In the genomic region with DNA sequence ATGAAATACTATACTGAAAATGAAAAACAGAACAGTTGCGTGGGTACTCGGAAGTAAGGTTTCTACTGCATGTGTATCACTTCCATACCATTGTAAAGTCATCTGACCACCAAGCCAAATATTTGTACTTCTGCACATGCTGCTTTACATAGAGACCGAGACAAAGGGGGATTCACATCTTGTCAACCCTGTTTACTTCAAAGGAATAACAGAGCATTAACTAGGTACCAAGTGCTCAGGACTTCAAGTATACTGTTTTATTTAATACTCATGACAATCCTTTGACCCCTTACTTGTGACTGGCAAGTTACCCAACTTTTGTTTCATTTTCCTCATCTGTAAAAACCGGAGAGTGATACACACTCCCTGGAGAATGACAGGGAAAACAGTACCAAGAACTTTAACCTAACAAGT, we compare ENCODE assay signal across 1 cellular context.
TF ChIP-seq lines count a peak whose summit lies in the region.

No MANE protein-coding gene starts in this region.

TF ChIP-seq in HepG2, 621 proteins besides CTCF, POLR2A, EP300 and RAD21 (continued from another document and continues in another):
- TF ChIP-seq RARG (CRISPR knock-in tag; IDR thresholded peaks at IDR 0.05; ENCODE audit: low read depth) (no peak), ZEB1 (IDR thresholded peaks at IDR 0.05; ENCODE audit: insufficient replicate concordance, low read depth) (no peak), ZBTB39 (CRISPR knock-in tag; IDR thresholded peaks at IDR 0.05) (peak; percentile 99), ARID3A (IDR thresholded peaks at IDR 0.05; ENCODE audit: low read depth, low read length) (peak; percentile 62), HDAC6 (IDR thresholded peaks at IDR 0.05; ENCODE audit: low read depth, low read length) (no peak), ZSCAN31 (CRISPR knock-in tag; IDR thresholded peaks at IDR 0.05; ENCODE audit: low read depth) (no peak), TBL1XR1 (IDR thresholded peaks at IDR 0.05; ENCODE audit: borderline replicate concordance, low read length, partially characterized antibody) (no peak), ZNF770 (CRISPR knock-in tag; IDR thresholded peaks at IDR 0.05) (no peak), PREB (CRISPR knock-in tag; IDR thresholded peaks at IDR 0.05) (no peak), SP140L (CRISPR knock-in tag; IDR thresholded peaks at IDR 0.05; ENCODE audit: borderline replicate concordance) (no peak), POGZ (CRISPR knock-in tag; IDR thresholded peaks at IDR 0.05) (0 out of 2 replicates have a peak, but pooled peaks have one; percentile 18), ZNF572 (CRISPR knock-in tag; IDR thresholded peaks at IDR 0.05) (no peak), ERF (CRISPR knock-in tag; IDR thresholded peaks at IDR 0.05) (no peak; the same call in 1 of the 2 replicates), ZNF460 (CRISPR knock-in tag; IDR thresholded peaks at IDR 0.05; ENCODE audit: borderline replicate concordance) (no peak), JUNB (CRISPR knock-in tag; IDR thresholded peaks at IDR 0.05; ENCODE audit: borderline replicate concordance) (no peak), ZNF124 (CRISPR knock-in tag; IDR thresholded peaks at IDR 0.05) (no peak), ZNF484 (CRISPR knock-in tag; IDR thresholded peaks at IDR 0.05; ENCODE audit: borderline replicate concordance, low read depth) (no peak), CC2D1A (CRISPR knock-in tag; IDR thresholded peaks at IDR 0.05) (no peak), SIN3A (IDR thresholded peaks at IDR 0.05; ENCODE audit: borderline replicate concordance, low read depth, low read length) (peak; percentile 62; the same call in 1 of the 2 replicates), PAXIP1 (CRISPR knock-in tag; conservative IDR thresholded peaks at IDR 0.05) (peak; percentile 69), ZFP36L1 (CRISPR knock-in tag; IDR thresholded peaks at IDR 0.05) (no peak), ZNF281 (CRISPR knock-in tag; IDR thresholded peaks at IDR 0.05; ENCODE audit: borderline replicate concordance) (peak; percentile 24; the same call in 1 of the 2 replicates), STAG1 (CRISPR knock-in tag; IDR thresholded peaks at IDR 0.05) (no peak), ZNF205 (CRISPR knock-in tag; IDR thresholded peaks at IDR 0.05) (peak; percentile 70; the same call in 1 of the 2 replicates), ZNF776 (CRISPR knock-in tag; IDR thresholded peaks at IDR 0.05) (no peak), KLF11 (CRISPR knock-in tag; IDR thresholded peaks at IDR 0.05) (no peak), WIZ (CRISPR knock-in tag; IDR thresholded peaks at IDR 0.05) (no peak), U2AF1 (optimal IDR thresholded peaks at IDR 0.05; ENCODE audit: low read depth, low read length) (no peak), AGO1 (IDR thresholded peaks at IDR 0.05; ENCODE audit: low read depth, low read length, poor library complexity, severe bottlenecking) (no peak), ATRX (CRISPR knock-in tag; IDR thresholded peaks at IDR 0.05; ENCODE audit: borderline replicate concordance) (no peak), KLF13 (CRISPR knock-in tag; IDR thresholded peaks at IDR 0.05) (no peak), PRPF4 (IDR thresholded peaks at IDR 0.05; ENCODE audit: low read depth, low read length, poor library complexity, severe bottlenecking) (no peak), MED13 (CRISPR knock-in tag; IDR thresholded peaks at IDR 0.05) (no peak), ZNF850 (CRISPR knock-in tag; conservative IDR thresholded peaks at IDR 0.05) (no peak), ZBTB25 (CRISPR knock-in tag; IDR thresholded peaks at IDR 0.05) (0 out of 2 replicates have a peak, but pooled peaks have one; percentile 13)
- TF ChIP-seq, protein P1, sequence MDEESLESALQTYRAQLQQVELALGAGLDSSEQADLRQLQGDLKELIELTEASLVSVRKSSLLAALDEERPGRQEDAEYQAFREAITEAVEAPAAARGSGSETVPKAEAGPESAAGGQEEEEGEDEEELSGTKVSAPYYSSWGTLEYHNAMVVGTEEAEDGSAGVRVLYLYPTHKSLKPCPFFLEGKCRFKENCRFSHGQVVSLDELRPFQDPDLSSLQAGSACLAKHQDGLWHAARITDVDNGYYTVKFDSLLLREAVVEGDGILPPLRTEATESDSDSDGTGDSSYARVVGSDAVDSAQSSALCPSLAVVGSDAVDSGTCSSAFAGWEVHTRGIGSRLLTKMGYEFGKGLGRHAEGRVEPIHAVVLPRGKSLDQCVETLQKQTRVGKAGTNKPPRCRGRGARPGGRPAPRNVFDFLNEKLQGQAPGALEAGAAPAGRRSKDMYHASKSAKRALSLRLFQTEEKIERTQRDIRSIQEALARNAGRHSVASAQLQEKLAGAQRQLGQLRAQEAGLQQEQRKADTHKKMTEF (CRISPR knock-in tag; IDR thresholded peaks at IDR 0.05), result peak; percentile 71
- TF ChIP-seq, protein P2, sequence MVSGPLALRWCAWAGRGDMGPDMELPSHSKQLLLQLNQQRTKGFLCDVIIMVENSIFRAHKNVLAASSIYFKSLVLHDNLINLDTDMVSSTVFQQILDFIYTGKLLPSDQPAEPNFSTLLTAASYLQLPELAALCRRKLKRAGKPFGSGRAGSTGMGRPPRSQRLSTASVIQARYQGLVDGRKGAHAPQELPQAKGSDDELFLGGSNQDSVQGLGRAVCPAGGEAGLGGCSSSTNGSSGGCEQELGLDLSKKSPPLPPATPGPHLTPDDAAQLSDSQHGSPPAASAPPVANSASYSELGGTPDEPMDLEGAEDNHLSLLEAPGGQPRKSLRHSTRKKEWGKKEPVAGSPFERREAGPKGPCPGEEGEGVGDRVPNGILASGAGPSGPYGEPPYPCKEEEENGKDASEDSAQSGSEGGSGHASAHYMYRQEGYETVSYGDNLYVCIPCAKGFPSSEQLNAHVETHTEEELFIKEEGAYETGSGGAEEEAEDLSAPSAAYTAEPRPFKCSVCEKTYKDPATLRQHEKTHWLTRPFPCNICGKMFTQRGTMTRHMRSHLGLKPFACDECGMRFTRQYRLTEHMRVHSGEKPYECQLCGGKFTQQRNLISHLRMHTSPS (CRISPR knock-in tag; IDR thresholded peaks at IDR 0.05; ENCODE audit: low read depth), result no peak
- TF ChIP-seq, protein P3, sequence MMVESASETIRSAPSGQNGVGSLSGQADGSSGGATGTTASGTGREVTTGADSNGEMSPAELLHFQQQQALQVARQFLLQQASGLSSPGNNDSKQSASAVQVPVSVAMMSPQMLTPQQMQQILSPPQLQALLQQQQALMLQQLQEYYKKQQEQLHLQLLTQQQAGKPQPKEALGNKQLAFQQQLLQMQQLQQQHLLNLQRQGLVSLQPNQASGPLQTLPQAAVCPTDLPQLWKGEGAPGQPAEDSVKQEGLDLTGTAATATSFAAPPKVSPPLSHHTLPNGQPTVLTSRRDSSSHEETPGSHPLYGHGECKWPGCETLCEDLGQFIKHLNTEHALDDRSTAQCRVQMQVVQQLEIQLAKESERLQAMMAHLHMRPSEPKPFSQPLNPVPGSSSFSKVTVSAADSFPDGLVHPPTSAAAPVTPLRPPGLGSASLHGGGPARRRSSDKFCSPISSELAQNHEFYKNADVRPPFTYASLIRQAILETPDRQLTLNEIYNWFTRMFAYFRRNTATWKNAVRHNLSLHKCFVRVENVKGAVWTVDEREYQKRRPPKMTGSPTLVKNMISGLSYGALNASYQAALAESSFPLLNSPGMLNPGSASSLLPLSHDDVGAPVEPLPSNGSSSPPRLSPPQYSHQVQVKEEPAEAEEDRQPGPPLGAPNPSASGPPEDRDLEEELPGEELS (CRISPR knock-in tag; IDR thresholded peaks at IDR 0.05), result peak; percentile 89
